ENCODE assay signal across 8 cellular contexts in the genomic region with DNA sequence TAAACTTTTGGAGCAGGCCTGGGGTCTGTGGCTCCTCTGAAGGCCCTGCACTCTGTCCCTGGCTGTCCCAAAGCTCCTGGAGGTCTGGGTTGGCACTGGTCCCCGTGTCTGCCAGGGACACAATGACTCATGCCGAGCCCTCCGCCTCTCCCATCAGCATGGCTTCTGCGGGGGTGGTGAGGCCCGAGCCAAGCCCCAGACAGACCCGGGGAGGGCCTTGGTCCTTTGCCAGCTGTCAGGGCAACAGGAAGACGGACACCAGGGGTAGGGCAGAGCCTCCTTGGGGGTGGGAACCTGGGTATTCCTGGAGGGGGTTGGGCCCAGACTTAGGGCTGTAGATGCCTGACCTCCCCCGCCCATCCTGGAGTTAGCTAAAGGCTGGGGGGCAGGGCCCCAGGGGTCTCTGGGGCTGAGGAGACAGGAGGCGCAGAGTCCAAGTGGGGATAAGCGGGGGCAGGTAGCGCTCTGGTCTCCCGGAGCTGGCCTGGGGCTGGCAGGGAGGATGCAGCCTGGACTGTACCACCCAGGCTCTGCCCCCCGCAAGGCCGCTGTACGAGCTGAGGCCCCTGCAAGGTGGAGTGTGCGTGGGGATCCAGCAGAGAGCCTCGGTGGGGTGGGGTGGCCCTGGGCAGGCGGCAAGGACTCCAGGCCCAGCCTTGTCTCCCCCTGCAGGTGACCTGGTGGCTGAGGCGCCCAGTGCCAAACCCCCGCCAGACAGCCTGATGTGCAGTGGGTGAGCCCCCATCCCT. TPM values are rescaled to one million over a fixed set of nuclear protein-coding genes. Genes with fewer than 3 reads are reported as not detected.
DNase-seq lines count a peak whose midpoint lies in the region; ATAC-seq and TF ChIP-seq lines count a peak whose summit lies in the region.

No MANE protein-coding gene starts in this region.

- H3K27ac ChIP-seq in foreskin keratinocyte: no peak overlapping the region

- TF ChIP-seq CTCF in GM06990 (IDR thresholded peaks at IDR 0.05; ENCODE audit: insufficient read depth, low read length, poor library complexity, severe bottlenecking): peak; percentile 10
- TF ChIP-seq CTCF in foreskin keratinocyte (conservative IDR thresholded peaks at IDR 0.05): peak; percentile 17

- no peak overlapping the region for H3K4me3 ChIP-seq in GM06990 (replicated peaks; ENCODE audit: low read depth, low read length)

- H3K36me3 ChIP-seq in GM06990 (ENCODE audit: control insufficient read depth, insufficient read depth, low read length): peaks cover 11% of the 10 kb centered on the region

- DNase-seq in GM06990 (ENCODE audit: extremely low read depth, insufficient read length) (peak; percentile 6), SW480 (ENCODE audit: low spot score) (peak; percentile 73), foreskin keratinocyte (no peak), renal cortical epithelial cell (ENCODE audit: low read depth) (peak; percentile 77), NCI-H526 (lab: John Stamatoyannopoulos, UW) (no peak)
- no peak for DNase-seq in activated CD4-positive, alpha-beta T cell treated with anti-CD3 and anti-CD28 coated beads, Interleukin-2, amount 50 U/mL, for 4 hours

- ATAC-seq in foreskin keratinocyte: peak; percentile 17
- no peak for ATAC-seq in HG02571 (IDR thresholded peaks at IDR 0.05; ENCODE audit: unreplicated experiment)
- ATAC-seq in HG02623 (IDR thresholded peaks at IDR 0.05; ENCODE audit: unreplicated experiment): no peak

- no peaks in the 10 kb centered on the region for H3K4me1 ChIP-seq in foreskin keratinocyte

- H3K27me3 ChIP-seq in GM06990 (replicated peaks; ENCODE audit: control insufficient read depth, insufficient read depth, low read length): no peaks in the 10 kb centered on the region
- no peaks in the 10 kb centered on the region for H3K27me3 ChIP-seq in foreskin keratinocyte

RNA-seq across cellular contexts. Expression of gene PUS1, which starts 16.4 kb away (rescaled TPM):
- total RNA-seq in foreskin keratinocyte (26.4 and 31.8 TPM in 2 replicates), renal cortical epithelial cell (9.2 and 16.9 TPM in 2 replicates)
- polyA plus RNA-seq in foreskin keratinocyte: 46.8 and 47.4 TPM in 2 replicates

RNA-seq across cellular contexts. Expression of gene ULK1, which starts 18.3 kb away (rescaled TPM):
- total RNA-seq in foreskin keratinocyte: 5.4 and 7.0 TPM in 2 replicates
- 4.5 and 6.0 TPM in 2 replicates for polyA plus RNA-seq in foreskin keratinocyte
- 4.7 and 39.0 TPM in 2 replicates for total RNA-seq in renal cortical epithelial cell

RNA-seq across cellular contexts. Expression of gene EP400, which starts 37.0 kb away (rescaled TPM):
- total RNA-seq in foreskin keratinocyte (15.5 and 18.4 TPM in 2 replicates), renal cortical epithelial cell (4.0 and 28.1 TPM in 2 replicates)
- polyA plus RNA-seq in foreskin keratinocyte: 9.5 and 11.7 TPM in 2 replicates

Comparison
In these comparisons a context has a peak if more than half of its experiments do, and no peak if none do; other contexts are left out.
1. DNase-seq: peak in GM06990 (single experiment), SW480 (single experiment) and renal cortical epithelial cell (single experiment); none in foreskin keratinocyte (0 of 2), activated CD4-positive, alpha-beta T cell treated with anti-CD3 and anti-CD28 coated beads, Interleukin-2, amount 50 U/mL, for 4 hours (0 of 2) and NCI-H526 (0 of 2).